ENCODE assay signal across 30 cellular contexts in the genomic region with DNA sequence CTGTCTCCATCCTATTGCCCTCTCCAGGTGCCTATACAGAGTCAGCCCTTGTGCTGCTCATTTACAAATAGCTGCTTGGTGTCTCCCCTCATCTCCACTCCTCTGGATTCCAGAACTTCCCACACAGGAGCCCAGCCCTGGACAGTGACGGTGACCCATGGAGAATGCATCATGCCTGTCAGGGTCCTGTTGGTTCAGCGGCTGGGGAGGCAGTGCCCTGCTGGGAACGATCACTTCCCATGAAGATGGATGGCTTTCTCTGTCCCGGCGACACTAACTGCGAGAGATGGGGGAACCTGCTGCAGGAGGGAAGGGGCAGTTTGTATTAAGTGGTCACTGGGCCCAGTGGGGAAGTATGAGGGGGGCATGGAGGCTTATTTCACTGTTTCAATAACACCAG.
"Had no signal": no experiment of that assay in that cellular context is flagged by ENCODE, and none has a peak within 500 bp of the region (broad histone marks: within the 10 kb centered on the region; RNA-seq: fewer than 3 reads in every experiment).

No MANE protein-coding gene starts in this region.

- ATAC-seq: heart left ventricle; naive thymus-derived CD4-positive, alpha-beta T cell; right cardiac atrium; stimulated activated memory B cell treated with anti-CD40 and anti-IgM and Interleukin-4, amounts not matched to agents 10 μg/mL and 1 μg/mL and 100 μg/mL, for 72 hours; stimulated activated naive CD8-positive, alpha-beta T cell treated with anti-CD3 and anti-CD28 coated beads, Interleukin-15, amount 100 ng/mL, for 72 hours had no signal

- H3K4me1 ChIP-seq: heart left ventricle, left lung, prostate gland, sigmoid colon, spleen, tibial nerve, uterus had no signal

- H3K9me3 ChIP-seq: left lung, mucosa of descending colon, pancreas, prostate gland, uterus had no signal

- H3K4me3 Mint-ChIP-seq: naive thymus-derived CD4-positive, alpha-beta T cell; natural killer cell treated with Interleukin-12 subunit alpha and Interleukin-12 subunit beta and Interleukin-15 and Interleukin-18, amount 100 ng/mL, for 72 hours; neural crest cell; stimulated activated memory B cell treated with anti-CD40 and anti-IgM and Interleukin-4, amounts not matched to agents 10 μg/mL and 1 μg/mL and 100 μg/mL, for 72 hours; stimulated activated naive CD8-positive, alpha-beta T cell treated with anti-CD3 and anti-CD28 coated beads, Interleukin-15, amount 100 ng/mL, for 72 hours; type B pancreatic cell had no signal

- H3K4me3 ChIP-seq: heart left ventricle, hepatocyte, left lung, lung, mucosa of descending colon, pancreas, prostate gland, sigmoid colon, spleen, tibial nerve, uterus had no signal

- H3K27me3 Mint-ChIP-seq: natural killer cell treated with Interleukin-12 subunit alpha and Interleukin-12 subunit beta and Interleukin-15 and Interleukin-18, amount 100 ng/mL, for 72 hours; stimulated activated memory B cell treated with anti-CD40 and anti-IgM and Interleukin-4, amounts not matched to agents 10 μg/mL and 1 μg/mL and 100 μg/mL, for 72 hours; stimulated activated naive CD8-positive, alpha-beta T cell treated with anti-CD3 and anti-CD28 coated beads, Interleukin-15, amount 100 ng/mL, for 72 hours had no signal

- H3K27ac Mint-ChIP-seq: naive thymus-derived CD4-positive, alpha-beta T cell; natural killer cell treated with Interleukin-12 subunit alpha and Interleukin-12 subunit beta and Interleukin-15 and Interleukin-18, amount 100 ng/mL, for 72 hours; stimulated activated memory B cell treated with anti-CD40 and anti-IgM and Interleukin-4, amounts not matched to agents 10 μg/mL and 1 μg/mL and 100 μg/mL, for 72 hours; stimulated activated naive CD8-positive, alpha-beta T cell treated with anti-CD3 and anti-CD28 coated beads, Interleukin-15, amount 100 ng/mL, for 72 hours; type B pancreatic cell had no signal

- H3K27ac ChIP-seq: heart left ventricle, hepatocyte, left lung, pancreas, prostate gland, sigmoid colon, spleen, tibial nerve, uterus had no signal

- DNase-seq: heart left ventricle; islet precursor cell; left lung; mesendoderm; midbrain; mucosa of descending colon; naive thymus-derived CD4-positive, alpha-beta T cell; nucleus accumbens; posterior cingulate gyrus; retina; right cardiac atrium; sigmoid colon; small intestine; spleen; stimulated activated CD4-positive, alpha-beta T cell treated with anti-CD3 and anti-CD28 coated beads, Interleukin-2, amount 100 ng/mL, for 48 hours; stimulated activated CD4-positive, alpha-beta T cell treated with anti-CD3 and anti-CD28 coated beads, Interleukin-4, amount 100 ng/mL, for 4 hours; stimulated activated CD8-positive, alpha-beta memory T cell treated with anti-CD3 and anti-CD28 coated beads, Interleukin-4, amount 100 ng/mL, for 48 hours; stimulated activated naive CD4-positive, alpha-beta T cell treated with Interleukin-2 at 50 U/mL for 16 hours; stimulated activated naive CD8-positive, alpha-beta T cell treated with anti-CD3 and anti-CD28 coated beads, Interleukin-15, amount 100 ng/mL, for 72 hours; substantia nigra; uterus had no signal

- H3K4me1 Mint-ChIP-seq: naive thymus-derived CD4-positive, alpha-beta T cell; neural crest cell; stimulated activated memory B cell treated with anti-CD40 and anti-IgM and Interleukin-4, amounts not matched to agents 10 μg/mL and 1 μg/mL and 100 μg/mL, for 72 hours; stimulated activated naive CD8-positive, alpha-beta T cell treated with anti-CD3 and anti-CD28 coated beads, Interleukin-15, amount 100 ng/mL, for 72 hours had no signal

- H3K36me3 Mint-ChIP-seq: naive thymus-derived CD4-positive, alpha-beta T cell; natural killer cell treated with Interleukin-12 subunit alpha and Interleukin-12 subunit beta and Interleukin-15 and Interleukin-18, amount 100 ng/mL, for 72 hours; stimulated activated memory B cell treated with anti-CD40 and anti-IgM and Interleukin-4, amounts not matched to agents 10 μg/mL and 1 μg/mL and 100 μg/mL, for 72 hours; type B pancreatic cell had no signal

- H3K36me3 ChIP-seq: heart left ventricle, left lung, pancreas, prostate gland, sigmoid colon, spleen, tibial nerve, uterus had no signal

- H3K27me3 ChIP-seq: hepatocyte, pancreas, sigmoid colon, spleen, tibial nerve, uterus had no signal

- H3K9me3 Mint-ChIP-seq: neural crest cell, type B pancreatic cell had no signal
